In genomic region chr3:173663664-173664063, GRCh38 we compare ENCODE assay signal across 26 cellular contexts.
"Had no signal": no experiment of that assay in that cellular context is flagged by ENCODE, and none has a peak within 500 bp of the region (broad histone marks: within the 10 kb centered on the region; RNA-seq: fewer than 3 reads in every experiment).

No MANE protein-coding gene starts in this region.

- ATAC-seq: activated CD4-positive, CD25-positive, alpha-beta regulatory T cell treated with anti-CD3 and anti-CD28 coated beads, Interleukin-2, amount 50 U/mL, for 24 hours; gastrocnemius medialis; heart left ventricle had no signal

- H3K27ac ChIP-seq: esophagus muscularis mucosa, gastrocnemius medialis, heart left ventricle, left ventricle myocardium inferior, right atrium auricular region, tibial artery, uterus had no signal

- H3K27me3 ChIP-seq: esophagus muscularis mucosa, gastrocnemius medialis, heart left ventricle, right atrium auricular region, tibial artery, uterus had no signal

- H3K4me1 ChIP-seq: gastrocnemius medialis, left ventricle myocardium inferior, right atrium auricular region, uterus had no signal

- DNase-seq: activated CD4-positive, alpha-beta T cell treated with anti-CD3 and anti-CD28 coated beads, Interleukin-2, amount 10 ng/mL, durations not matched to agents 7 days and 5 days; activated CD8-positive, alpha-beta memory T cell treated with anti-CD3 and anti-CD28 coated beads, Interleukin-2, amount 50 U/mL, for 4 hours; activated effector memory CD4-positive, alpha-beta T cell treated with Interleukin-2 at 50 U/mL for 16 hours; activated naive CD4-positive, alpha-beta T cell treated with anti-CD3 and anti-CD28 coated beads, Interleukin-2, amount 10 ng/mL, durations not matched to agents 7 days and 5 days; activated T-cell treated with anti-CD3 and anti-CD28 coated beads, Interleukin-2, amount 50 U/mL, for 48 hours; effector memory CD4-positive, alpha-beta T cell; gastrocnemius medialis; heart left ventricle; left ventricle myocardium inferior; mammary epithelial cell; nephron progenitor cell; occipital lobe; stimulated activated CD4-positive, alpha-beta T cell treated with anti-CD3 and anti-CD28 coated beads, Interleukin-12 subunit alpha, Interleukin-12 subunit beta, amount 100 ng/mL, for 4 hours; stimulated activated CD4-positive, alpha-beta T cell treated with anti-CD3 and anti-CD28 coated beads, Interleukin-1b, Interleukin-23, amount 100 ng/mL, for 48 hours; stimulated activated CD8-positive, alpha-beta memory T cell treated with anti-CD3 and anti-CD28 coated beads, Interleukin-4, amount 100 ng/mL, for 48 hours; stimulated activated naive CD4-positive, alpha-beta T cell; substantia nigra; tibial artery; uterus had no signal

- H3K4me1 Mint-ChIP-seq: activated CD4-positive, alpha-beta T cell treated with anti-CD3 and anti-CD28 coated beads, Interleukin-2, amount 10 ng/mL, durations not matched to agents 7 days and 5 days; activated naive CD4-positive, alpha-beta T cell treated with anti-CD3 and anti-CD28 coated beads, Interleukin-2, amount 10 ng/mL, durations not matched to agents 7 days and 5 days; nephron progenitor cell had no signal

- H3K27me3 Mint-ChIP-seq: activated CD4-positive, alpha-beta T cell treated with anti-CD3 and anti-CD28 coated beads, Interleukin-2, amount 10 ng/mL, durations not matched to agents 7 days and 5 days; activated naive CD4-positive, alpha-beta T cell treated with anti-CD3 and anti-CD28 coated beads, Interleukin-2, amount 10 ng/mL, durations not matched to agents 7 days and 5 days; dendritic cell treated with granulocyte-macrophage colony-stimulating factor and Interleukin-4, amounts not matched to agents 40 ng/mL and 50 ng/mL, for 4 days; progenitor cell of endocrine pancreas had no signal

- H3K9me3 ChIP-seq: esophagus muscularis mucosa, gastrocnemius medialis, heart left ventricle, left ventricle myocardium inferior, right atrium auricular region, tibial artery, uterus had no signal

- H3K36me3 Mint-ChIP-seq: activated naive CD4-positive, alpha-beta T cell treated with anti-CD3 and anti-CD28 coated beads, Interleukin-2, amount 10 ng/mL, durations not matched to agents 7 days and 5 days had no signal

- FAIRE-seq: endothelial cell of umbilical vein had no signal

- H3K27ac Mint-ChIP-seq: activated CD4-positive, alpha-beta T cell treated with anti-CD3 and anti-CD28 coated beads, Interleukin-2, amount 10 ng/mL, durations not matched to agents 7 days and 5 days; activated naive CD4-positive, alpha-beta T cell treated with anti-CD3 and anti-CD28 coated beads, Interleukin-2, amount 10 ng/mL, durations not matched to agents 7 days and 5 days; dendritic cell treated with granulocyte-macrophage colony-stimulating factor and Interleukin-4, amounts not matched to agents 40 ng/mL and 50 ng/mL, for 4 days; nephron progenitor cell; progenitor cell of endocrine pancreas; T-helper 1 cell treated with Interleukin-12 subunit alpha and Interleukin-12 subunit beta and Interleukin-4 antibody, amounts not matched to agents 30 μg/mL and 1 μg/mL, for 36 hours had no signal

- H3K4me3 ChIP-seq: esophagus muscularis mucosa, gastrocnemius medialis, heart left ventricle, left ventricle myocardium inferior, right atrium auricular region, tibial artery, uterus had no signal

- H3K4me3 Mint-ChIP-seq: activated CD4-positive, alpha-beta T cell treated with anti-CD3 and anti-CD28 coated beads, Interleukin-2, amount 10 ng/mL, durations not matched to agents 7 days and 5 days; activated naive CD4-positive, alpha-beta T cell treated with anti-CD3 and anti-CD28 coated beads, Interleukin-2, amount 10 ng/mL, durations not matched to agents 7 days and 5 days; dendritic cell treated with granulocyte-macrophage colony-stimulating factor and Interleukin-4, amounts not matched to agents 40 ng/mL and 50 ng/mL, for 4 days; nephron progenitor cell; T-helper 1 cell treated with Interleukin-12 subunit alpha and Interleukin-12 subunit beta and Interleukin-4 antibody, amounts not matched to agents 30 μg/mL and 1 μg/mL, for 36 hours had no signal

- H3K9me3 Mint-ChIP-seq: activated CD4-positive, alpha-beta T cell treated with anti-CD3 and anti-CD28 coated beads, Interleukin-2, amount 10 ng/mL, durations not matched to agents 7 days and 5 days; nephron progenitor cell; T-helper 1 cell treated with Interleukin-12 subunit alpha and Interleukin-12 subunit beta and Interleukin-4 antibody, amounts not matched to agents 30 μg/mL and 1 μg/mL, for 36 hours had no signal

- H3K36me3 ChIP-seq: esophagus muscularis mucosa, gastrocnemius medialis, heart left ventricle, left ventricle myocardium inferior, right atrium auricular region, tibial artery, uterus had no signal
